Comparison of ENCODE assay signal across 1 cellular context in the genomic region with DNA sequence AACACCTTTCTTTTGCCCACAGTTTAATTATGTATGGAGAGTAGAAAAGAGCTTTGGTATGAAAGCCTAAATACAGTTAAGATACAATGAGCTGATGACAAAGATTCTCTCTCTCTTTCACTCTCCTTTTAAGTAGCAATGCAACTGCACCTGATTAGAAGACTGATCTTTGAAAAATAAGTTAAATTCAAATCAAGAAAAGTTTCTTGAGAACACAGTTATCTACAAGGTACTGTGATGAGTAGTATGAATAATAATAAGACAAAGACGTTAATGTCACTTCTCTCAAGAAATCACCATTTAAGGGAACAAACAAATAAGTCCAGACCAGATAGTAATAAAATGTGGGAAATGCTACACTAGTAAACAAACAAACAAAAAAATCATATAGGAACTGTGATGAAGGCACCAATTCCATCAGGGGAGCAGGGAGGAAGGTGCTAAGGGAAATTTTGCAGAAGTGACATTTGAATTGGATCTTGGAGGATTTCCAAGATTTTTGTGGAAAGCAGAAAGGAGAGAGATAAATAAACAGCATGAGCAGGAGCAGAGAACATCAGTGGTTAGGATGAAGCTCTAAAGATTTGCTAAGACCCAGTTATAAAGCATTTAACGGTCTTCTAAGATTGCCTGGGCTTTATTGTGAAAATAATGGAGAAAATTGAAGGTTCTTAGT.
TF ChIP-seq lines count a peak whose summit lies in the region.

No MANE protein-coding gene starts in this region.

TF ChIP-seq in HCT116, 20 proteins besides CTCF, POLR2A, EP300 and RAD21 (continued from another document):
- TF ChIP-seq YY1 (IDR thresholded peaks at IDR 0.05; ENCODE audit: extremely low read depth, insufficient replicate concordance, low read depth, low read length) (no peak), ZFX (IDR thresholded peaks at IDR 0.05) (no peak), TCF7L2 (IDR thresholded peaks at IDR 0.05; ENCODE audit: borderline replicate concordance, extremely low read depth, insufficient read depth, insufficient read length) (no peak), SIN3A (IDR thresholded peaks at IDR 0.05; ENCODE audit: low read depth) (no peak), ELF1 (IDR thresholded peaks at IDR 0.05; ENCODE audit: borderline replicate concordance, low read depth) (no peak), POLR2AphosphoS5 (IDR thresholded peaks at IDR 0.05; ENCODE audit: low read depth, low read length) (no peak), SRF (IDR thresholded peaks at IDR 0.05; ENCODE audit: low read depth) (no peak)
- TF ChIP-seq, protein P1, sequence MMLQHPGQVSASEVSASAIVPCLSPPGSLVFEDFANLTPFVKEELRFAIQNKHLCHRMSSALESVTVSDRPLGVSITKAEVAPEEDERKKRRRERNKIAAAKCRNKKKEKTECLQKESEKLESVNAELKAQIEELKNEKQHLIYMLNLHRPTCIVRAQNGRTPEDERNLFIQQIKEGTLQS (IDR thresholded peaks at IDR 0.05) = no peak
TF ChIP-seq in HCT116: peak in this region for 0.
